15 cellular contexts compared by ENCODE assay signal in genomic region chr10:73818402-73818801, GRCh38. TPM values are rescaled to one million over a fixed set of nuclear protein-coding genes. Genes with fewer than 3 reads are reported as not detected.
DNase-seq lines count a peak whose midpoint lies in the region; ATAC-seq, FAIRE-seq and TF ChIP-seq lines count a peak whose summit lies in the region.
"Had no signal": no experiment of that assay in that cellular context is flagged by ENCODE, and none has a peak within 500 bp of the region (broad histone marks: within the 10 kb centered on the region; RNA-seq: fewer than 3 reads in every experiment).

No MANE protein-coding gene starts in this region.

- no peak overlapping the region for H3K27ac Mint-ChIP-seq in stimulated activated naive CD8-positive, alpha-beta T cell treated with anti-CD3 and anti-CD28 coated beads, Interleukin-15, amount 100 ng/mL, for 72 hours
- H3K27ac Mint-ChIP-seq in activated T-cell treated with anti-CD3 and anti-CD28 coated beads, Interleukin-2, amount 50 U/mL, for 24 hours: no peak overlapping the region

- no peaks in the 10 kb centered on the region for H3K27me3 Mint-ChIP-seq in stimulated activated naive CD8-positive, alpha-beta T cell treated with anti-CD3 and anti-CD28 coated beads, Interleukin-15, amount 100 ng/mL, for 72 hours
- H3K27me3 Mint-ChIP-seq in activated T-cell treated with anti-CD3 and anti-CD28 coated beads, Interleukin-2, amount 50 U/mL, for 24 hours: no peaks in the 10 kb centered on the region

- TF ChIP-seq POLR2A in K562 (conservative IDR thresholded peaks at IDR 0.05) (no peak), gastrocnemius medialis (IDR thresholded peaks at IDR 0.05) (no peak)

- H3K27ac ChIP-seq in K562 (ENCODE audit: extremely low read depth, low read depth, low read length): no peak overlapping the region
- H3K27ac ChIP-seq in mesenchymal stem cell (ENCODE audit: low read length, poor library complexity, severe bottlenecking): no peak overlapping the region
- H3K27ac ChIP-seq in gastrocnemius medialis: peak overlapping the region in 2 of 4 donors; percentile 12 to 82

- H3K4me3 ChIP-seq in K562 (no peak overlapping the region), mesenchymal stem cell (ENCODE audit: insufficient read depth in 1 of 2, low read depth in 1 of 2, low read length in 2 of 2) (no peak overlapping the region), gastrocnemius medialis (no peak overlapping the region)

- TF ChIP-seq RAD21 in K562 (CRISPR knock-in tag; conservative IDR thresholded peaks at IDR 0.05 in 1 of 2, IDR thresholded peaks at IDR 0.05 in 1 of 2): no peak

- H3K4me2 ChIP-seq in K562 (ENCODE audit: insufficient read depth, low read length): peak overlapping the region; percentile 0; the same call in 1 of the 2 replicates
- H3K4me2 ChIP-seq in mesenchymal stem cell (ENCODE audit: low read length, poor library complexity, severe bottlenecking): no peak overlapping the region
- H3K4me2 ChIP-seq: SK-N-SH had no signal

- no peak overlapping the region for H3K23ac ChIP-seq in mesenchymal stem cell (ENCODE audit: low read length in 2 of 2)

- H3K18ac ChIP-seq in mesenchymal stem cell (ENCODE audit: low read depth in 1 of 2, low read length in 2 of 2): no peak overlapping the region

- WGBS in K562 (ENCODE audit: insufficient coverage, low coverage, missing lambda C conversion rate): 76% methylated on average over 10 of the region's 10 CpGs
- WGBS in mesenchymal stem cell: 97% methylated on average over 10 of the region's 10 CpGs

- FAIRE-seq in K562 (lab: Jason Lieb, UNC): no peak
- FAIRE-seq: islet of Langerhans had no signal

- H2BK120ac ChIP-seq in mesenchymal stem cell (ENCODE audit: low read depth, low read length): no peak overlapping the region

- CTCF ChIA-PET in K562 (lab: Yijun Ruan, JAX; ENCODE audit: low intra/inter-chr PET ratio): no interaction called here

- H3K36me3 ChIP-seq in K562 (ENCODE audit: control insufficient read depth, insufficient read depth, low read length) (peaks cover 43% of the 10 kb centered on the region; the same call in 2 of the 3 replicates), mesenchymal stem cell (ENCODE audit: control insufficient read depth in 1 of 2, insufficient read depth in 2 of 2, low read depth in 1 of 2, low read length in 2 of 2) (peaks cover 43 to 61% of the 10 kb centered on the region in 2 experiments), gastrocnemius medialis (peaks cover 0 to 29% of the 10 kb centered on the region in 2 donors)

- H2AFZ ChIP-seq in K562 (ENCODE audit: low read depth, low read length) (no peak overlapping the region), mesenchymal stem cell (ENCODE audit: low read depth, low read length) (no peak overlapping the region)

- H3K4me1 Mint-ChIP-seq in stimulated activated naive CD8-positive, alpha-beta T cell treated with anti-CD3 and anti-CD28 coated beads, Interleukin-15, amount 100 ng/mL, for 72 hours: no peaks in the 10 kb centered on the region
- no peaks in the 10 kb centered on the region for H3K4me1 Mint-ChIP-seq in activated T-cell treated with anti-CD3 and anti-CD28 coated beads, Interleukin-2, amount 50 U/mL, for 24 hours (ENCODE audit: low read depth)

- TF ChIP-seq CTCF in K562 (IDR thresholded peaks at IDR 0.05 in 2 of 3, conservative IDR thresholded peaks at IDR 0.05 in 1 of 3; ENCODE audit: insufficient read depth in 2 of 3, low read depth in 1 of 3, low read length in 3 of 3) (peak; percentile 24 to 48 (median 25); a peak in 4 of 6 replicates), gastrocnemius medialis (IDR thresholded peaks at IDR 0.05 in 4 of 5, conservative IDR thresholded peaks at IDR 0.05 in 1 of 5) (no peak)

- H3K79me2 ChIP-seq in K562 (ENCODE audit: control insufficient read depth, insufficient read depth, low read length): no peaks in the 10 kb centered on the region; the same call in 2 of the 3 replicates

- H3K27me3 ChIP-seq in K562 (ENCODE audit: control insufficient read depth in 2 of 2, insufficient read depth in 2 of 2, low read length in 2 of 2): no peaks in the 10 kb centered on the region
- H3K27me3 ChIP-seq in mesenchymal stem cell (ENCODE audit: control insufficient read depth in 1 of 2, insufficient read depth in 1 of 2, low read length in 2 of 2): no peaks in the 10 kb centered on the region
- H3K27me3 ChIP-seq in gastrocnemius medialis: no peaks in the 10 kb centered on the region

- H3K4me3 Mint-ChIP-seq in stimulated activated naive CD8-positive, alpha-beta T cell treated with anti-CD3 and anti-CD28 coated beads, Interleukin-15, amount 100 ng/mL, for 72 hours: no peak overlapping the region
- H3K4me3 Mint-ChIP-seq in activated T-cell treated with anti-CD3 and anti-CD28 coated beads, Interleukin-2, amount 50 U/mL, for 24 hours: no peak overlapping the region
- H3K4me3 Mint-ChIP-seq: activated naive CD4-positive, alpha-beta T cell treated with anti-CD3 and anti-CD28 coated beads for 36 hours; nephron had no signal

- no TSS peak for BruUV-seq in K562 (replicated peaks; lab: Mats Ljungman, UMichigan)

- H3K36me3 Mint-ChIP-seq in activated T-cell treated with anti-CD3 and anti-CD28 coated beads, Interleukin-2, amount 50 U/mL, for 24 hours (ENCODE audit: low read depth): peaks cover 67% of the 10 kb centered on the region

- intact Hi-C loops in K562 (cut with micrococcal nuclease) (no loop called here), gastrocnemius medialis (cut with DNase I; ENCODE audit: low total_unique reads) (no loop called here)

- POLR2A ChIA-PET in K562 (lab: Yijun Ruan, JAX): interaction anchor here (0.5 to 1.5 kb wide), 8 partner anchors 8 to 417 kb away, joined by 3 to 7 read pairs (median 3); no protein-coding TSS in a partner anchor

- TF ChIP-seq EP300 in K562 (IDR thresholded peaks at IDR 0.05; ENCODE audit: low read length): no peak

- H3K4me1 ChIP-seq in K562 (replicated peaks in 1 of 2; ENCODE audit: control insufficient read depth in 2 of 2, insufficient read depth in 2 of 2, low read length in 2 of 2): peaks cover 39 to 42% of the 10 kb centered on the region in 2 experiments
- H3K4me1 ChIP-seq in mesenchymal stem cell (ENCODE audit: control insufficient read depth, insufficient read depth, low read depth, low read length): peaks cover 6% of the 10 kb centered on the region
- H3K4me1 ChIP-seq in gastrocnemius medialis: peaks cover 11 to 26% of the 10 kb centered on the region in 2 donors

- no peaks in the 10 kb centered on the region for H3K9me3 ChIP-seq in K562 (replicated peaks; ENCODE audit: control insufficient read depth, insufficient read depth, low read depth, low read length)
- no peaks in the 10 kb centered on the region for H3K9me3 ChIP-seq in mesenchymal stem cell (ENCODE audit: control insufficient read depth, low read length)
- H3K9me3 ChIP-seq in gastrocnemius medialis: no peaks in the 10 kb centered on the region
- H3K9me3 ChIP-seq: SK-N-SH had no signal

- no peaks in the 10 kb centered on the region for H4K20me1 ChIP-seq in K562 (replicated peaks; ENCODE audit: control insufficient read depth, insufficient read depth, low read length)

- H2BK5ac ChIP-seq in mesenchymal stem cell (ENCODE audit: low read depth, low read length, poor library complexity, severe bottlenecking): no peak overlapping the region

- H3K14ac ChIP-seq in mesenchymal stem cell (ENCODE audit: low read length in 2 of 2): no peak overlapping the region

- H2BK15ac ChIP-seq in mesenchymal stem cell (ENCODE audit: low read depth, poor library complexity, severe bottlenecking): no peak overlapping the region

- no peak for DNase-seq in stimulated activated naive CD8-positive, alpha-beta T cell treated with anti-CD3 and anti-CD28 coated beads, Interleukin-15, amount 100 ng/mL, for 72 hours
- DNase-seq in stimulated activated naive CD8-positive, alpha-beta T cell treated with anti-CD3 and anti-CD28 coated beads, Interleukin-15, Interleukin-2, amounts not matched to agents 100 U/mL and 50 U/mL, for 24 hours: no peak
- DNase-seq in K562 (ENCODE audit: extremely low read depth in 1 of 4, low spot score in 3 of 4) (peak in 3 of 4 experiments; percentile 31 to 43 (median 41)), mesenchymal stem cell (no peak), inferior parietal cortex (ENCODE audit: extremely low spot score) (no peak), gastrocnemius medialis (no peak)
- no peak for DNase-seq in activated T-cell treated with anti-CD3 and anti-CD28 coated beads, Interleukin-2, amount 50 U/mL, for 24 hours
- DNase-seq: activated CD4-positive, alpha-beta T cell treated with anti-CD3 and anti-CD28 coated beads for 48 hours; activated naive CD4-positive, alpha-beta T cell treated with anti-CD3 and anti-CD28 coated beads for 36 hours; MV-4-11; SK-N-SH; stimulated activated CD4-positive, alpha-beta T cell treated with anti-CD3 and anti-CD28 coated beads, Interleukin-15, amount 100 ng/mL, for 24 hours had no signal

- no peak overlapping the region for H2BK12ac ChIP-seq in mesenchymal stem cell (ENCODE audit: low read length in 2 of 2)

- H3K9me3 Mint-ChIP-seq in stimulated activated naive CD8-positive, alpha-beta T cell treated with anti-CD3 and anti-CD28 coated beads, Interleukin-15, amount 100 ng/mL, for 72 hours: no peaks in the 10 kb centered on the region
- no peaks in the 10 kb centered on the region for H3K9me3 Mint-ChIP-seq in activated T-cell treated with anti-CD3 and anti-CD28 coated beads, Interleukin-2, amount 50 U/mL, for 24 hours
- H3K9me3 Mint-ChIP-seq: activated naive CD4-positive, alpha-beta T cell treated with anti-CD3 and anti-CD28 coated beads for 36 hours; nephron had no signal

- no peaks in the 10 kb centered on the region for H3K9me1 ChIP-seq in K562 (ENCODE audit: control insufficient read depth, insufficient read depth, low read length)

- peak; percentile 27 for ATAC-seq in stimulated activated naive CD8-positive, alpha-beta T cell treated with anti-CD3 and anti-CD28 coated beads, Interleukin-15, amount 100 ng/mL, for 72 hours
- no peak for ATAC-seq in stimulated activated naive CD8-positive, alpha-beta T cell treated with anti-CD3 and anti-CD28 coated beads, Interleukin-15, Interleukin-2, amounts not matched to agents 100 U/mL and 50 U/mL, for 24 hours
- ATAC-seq in K562 (peak; percentile 75), GM19328 (IDR thresholded peaks at IDR 0.05; ENCODE audit: unreplicated experiment) (no peak), gastrocnemius medialis (no peak)

- H4K91ac ChIP-seq in mesenchymal stem cell (ENCODE audit: low read length): peak overlapping the region; percentile 6

- H3K79me1 ChIP-seq in mesenchymal stem cell (replicated peaks; ENCODE audit: low read length, poor library complexity, severe bottlenecking): peaks cover 2% of the 10 kb centered on the region

- H3K9ac ChIP-seq in K562 (ENCODE audit: insufficient read depth in 1 of 2, low read depth in 2 of 2, low read length in 2 of 2) (peak overlapping the region in 1 of 2 experiments; percentile 79; a peak in 2 of 4 replicates), mesenchymal stem cell (ENCODE audit: low read length) (no peak overlapping the region)
- H3K9ac ChIP-seq: SK-N-SH had no signal

- H2AK5ac ChIP-seq in mesenchymal stem cell (ENCODE audit: low read length, severe bottlenecking): no peak overlapping the region

- in situ Hi-C loops in K562 (cut with MboI) (no loop called here), gastrocnemius medialis (cut with MboI; ENCODE audit: low sequenced_read_pairs in 4 of 4) (no loop called here)

- no peak overlapping the region for H4K8ac ChIP-seq in mesenchymal stem cell (ENCODE audit: low read length)

- H3K4ac ChIP-seq in mesenchymal stem cell (ENCODE audit: low read depth in 1 of 2, low read length in 2 of 2): no peak overlapping the region

RNA-seq across cellular contexts. Expression of gene NDST2, which starts 7.0 kb away (rescaled TPM):
- total RNA-seq in K562 (2011; cell fraction: chromatin; rRNA removed; ENCODE audit: low replicate concordance): 130 and 235 TPM in 2 replicates
- 102 and 121 TPM in 2 replicates for total RNA-seq in K562 (2011; cell fraction: nucleolus; rRNA removed)
- total RNA-seq in K562 (2011; cell fraction: nucleoplasm; rRNA removed): 108 and 109 TPM in 2 replicates
- total RNA-seq in K562 (2014; rRNA removed) (27.2 and 32.1 TPM in 2 replicates), K562 (2014; rRNA removed; fragmentation: Illumina TruSeq; extraction: Trizol) (12.5 and 14.7 TPM in 2 replicates), K562 (2015; rRNA removed; fragmentation: Illumina TruSeq; extraction: Trizol) (18.2 and 19.6 TPM in 2 replicates), K562 (2021) (33.9 and 35.7 TPM in 2 replicates), gastrocnemius medialis (10 to 100 TPM in 1 of 4 donors, 1 to 10 TPM in 3; 7.8 to 21.7 (median 9.2) TPM)
- polyA plus RNA-seq in K562 (2011; rRNA removed) (23.8 and 31.6 TPM in 2 replicates), K562 (2014; fragmentation: Illumina TruSeq; extraction: Trizol) (22.6 TPM in 2 replicates), K562 (2014; fragmentation: Nextera tagmentation; extraction: Ambion mirVana) (1 to 10 TPM; 4.7 to 6.3 TPM), K562 (2014; rRNA removed) (30.5 and 31.4 TPM in 2 replicates)
- polyA plus RNA-seq in K562 (2011; cell fraction: cytosol; rRNA removed): 23.7 and 30.6 TPM in 2 replicates
- polyA plus RNA-seq in K562 (2011; cell fraction: nucleus; rRNA removed): 99.8 and 108 TPM in 2 replicates
- 42.1 and 123 TPM in 2 replicates for polyA plus RNA-seq in K562 (2012)
- 22.0 and 23.5 TPM in 2 replicates for polyA minus RNA-seq in K562 (2011; rRNA and poly(A)+ RNA removed)
- polyA minus RNA-seq in K562 (2011; cell fraction: cytosol; rRNA and poly(A)+ RNA removed): 12.5 and 14.2 TPM in 2 replicates
- 44.3 and 53.9 TPM in 2 replicates for polyA minus RNA-seq in K562 (2011; cell fraction: nucleus; rRNA and poly(A)+ RNA removed)
- 16.6 TPM for polyA plus RNA-seq in mesenchymal stem cell (2013, experiment 1 of 2)
- polyA plus RNA-seq in mesenchymal stem cell (2013, experiment 2 of 2): 16.7 TPM

RNA-seq across cellular contexts. Expression of gene ZSWIM8, which starts 33.0 kb away (rescaled TPM):
- total RNA-seq in K562 (2011; cell fraction: chromatin; rRNA removed; ENCODE audit: low replicate concordance): 202 and 543 TPM in 2 replicates
- total RNA-seq in K562 (2011; cell fraction: nucleolus; rRNA removed): 249 and 295 TPM in 2 replicates
- total RNA-seq in K562 (2011; cell fraction: nucleoplasm; rRNA removed): 177 and 202 TPM in 2 replicates
- total RNA-seq in K562 (2014; rRNA removed): 21.9 and 34.2 TPM in 2 replicates
- 14.9 and 15.0 TPM in 2 replicates for total RNA-seq in K562 (2014; rRNA removed; fragmentation: Illumina TruSeq; extraction: Trizol)
- total RNA-seq in K562 (2015; rRNA removed; fragmentation: Illumina TruSeq; extraction: Trizol): 26.7 and 30.0 TPM in 2 replicates
- 43.4 and 45.6 TPM in 2 replicates for total RNA-seq in K562 (2021)
- polyA plus RNA-seq in K562 (2011; rRNA removed): 35.1 and 76.4 TPM in 2 replicates
- 51.3 and 87.4 TPM in 2 replicates for polyA plus RNA-seq in K562 (2011; cell fraction: cytosol; rRNA removed)
- polyA plus RNA-seq in K562 (2011; cell fraction: nucleus; rRNA removed): 367 and 476 TPM in 2 replicates
- 41.4 and 84.7 TPM in 2 replicates for polyA plus RNA-seq in K562 (2012)
- polyA plus RNA-seq in K562 (2014; fragmentation: Illumina TruSeq; extraction: Trizol): 40.7 and 51.3 TPM in 2 replicates
- polyA plus RNA-seq in K562 (2014; fragmentation: Nextera tagmentation; extraction: Ambion mirVana): 1 to 10 TPM; 5.6 to 6.2 TPM
- polyA plus RNA-seq in K562 (2014; rRNA removed): 38.4 and 47.8 TPM in 2 replicates
- polyA minus RNA-seq in K562 (2011; rRNA and poly(A)+ RNA removed): 34.3 and 47.0 TPM in 2 replicates
- 38.9 and 42.1 TPM in 2 replicates for polyA minus RNA-seq in K562 (2011; cell fraction: cytosol; rRNA and poly(A)+ RNA removed)
- polyA minus RNA-seq in K562 (2011; cell fraction: nucleus; rRNA and poly(A)+ RNA removed): 56.4 and 72.0 TPM in 2 replicates
- polyA plus RNA-seq in mesenchymal stem cell (2013, experiment 1 of 2): 89.1 TPM
- 80.7 TPM for polyA plus RNA-seq in mesenchymal stem cell (2013, experiment 2 of 2)
- 10 to 100 TPM; 52.6 to 81.4 (median 78.9) TPM for total RNA-seq in gastrocnemius medialis

RNA-seq across cellular contexts. Expression of gene CHCHD1, which starts 36.6 kb away (rescaled TPM):
- total RNA-seq in K562 (2011; cell fraction: chromatin; rRNA removed; ENCODE audit: low replicate concordance): 21.6 and 37.5 TPM in 2 replicates
- total RNA-seq in K562 (2011; cell fraction: nucleolus; rRNA removed): 20.1 and 25.8 TPM in 2 replicates
- 37.9 and 46.2 TPM in 2 replicates for total RNA-seq in K562 (2011; cell fraction: nucleoplasm; rRNA removed)
- 82.9 and 130 TPM in 2 replicates for total RNA-seq in K562 (2014; rRNA removed)
- 68.2 and 79.6 TPM in 2 replicates for total RNA-seq in K562 (2014; rRNA removed; fragmentation: Illumina TruSeq; extraction: Trizol)
- 69.6 and 83.4 TPM in 2 replicates for total RNA-seq in K562 (2015; rRNA removed; fragmentation: Illumina TruSeq; extraction: Trizol)
- 52.9 and 54.9 TPM in 2 replicates for total RNA-seq in K562 (2021)
- polyA plus RNA-seq in K562 (2011; rRNA removed): 84.9 and 110 TPM in 2 replicates
- polyA plus RNA-seq in K562 (2011; cell fraction: cytosol; rRNA removed): 54.8 and 55.0 TPM in 2 replicates
- polyA plus RNA-seq in K562 (2011; cell fraction: nucleus; rRNA removed): 33.4 and 48.1 TPM in 2 replicates
- polyA plus RNA-seq in K562 (2012): 70.3 and 131 TPM in 2 replicates
- polyA plus RNA-seq in K562 (2014; fragmentation: Illumina TruSeq; extraction: Trizol): 59.5 and 75.0 TPM in 2 replicates
- polyA plus RNA-seq in K562 (2014; fragmentation: Nextera tagmentation; extraction: Ambion mirVana): 100 to 1,000 TPM in 1 of 2 experiments, 10 to 100 TPM in 1; 89.7 to 114 TPM
- 126 and 135 TPM in 2 replicates for polyA plus RNA-seq in K562 (2014; rRNA removed)
- 21.0 and 21.1 TPM in 2 replicates for polyA minus RNA-seq in K562 (2011; rRNA and poly(A)+ RNA removed)
- polyA minus RNA-seq in K562 (2011; cell fraction: cytosol; rRNA and poly(A)+ RNA removed): 11.0 and 14.1 TPM in 2 replicates
- 11.0 and 27.2 TPM in 2 replicates for polyA minus RNA-seq in K562 (2011; cell fraction: nucleus; rRNA and poly(A)+ RNA removed)
- polyA plus RNA-seq in mesenchymal stem cell (2013, experiment 1 of 2): 112 TPM
- polyA plus RNA-seq in mesenchymal stem cell (2013, experiment 2 of 2): 116 TPM
- total RNA-seq in gastrocnemius medialis: 10 to 100 TPM; 25.3 to 41.8 (median 32.7) TPM

RNA-seq across cellular contexts. Expression of gene CAMK2G, which starts 56.0 kb away (rescaled TPM):
- total RNA-seq in K562 (2011; cell fraction: chromatin; rRNA removed; ENCODE audit: low replicate concordance): 79.9 and 93.7 TPM in 2 replicates
- total RNA-seq in K562 (2011; cell fraction: nucleolus; rRNA removed): 44.9 and 53.3 TPM in 2 replicates
- total RNA-seq in K562 (2011; cell fraction: nucleoplasm; rRNA removed): 65.0 and 92.5 TPM in 2 replicates
- total RNA-seq in K562 (2014; rRNA removed) (23.4 and 26.7 TPM in 2 replicates), K562 (2014; rRNA removed; fragmentation: Illumina TruSeq; extraction: Trizol) (22.3 and 25.1 TPM in 2 replicates), K562 (2015; rRNA removed; fragmentation: Illumina TruSeq; extraction: Trizol) (32.2 and 33.2 TPM in 2 replicates), K562 (2021) (29.5 and 32.6 TPM in 2 replicates), gastrocnemius medialis (10 to 100 TPM; 48.6 to 67.5 (median 51.7) TPM)
- polyA plus RNA-seq in K562 (2011; rRNA removed) (37.5 and 41.6 TPM in 2 replicates), K562 (2014; fragmentation: Illumina TruSeq; extraction: Trizol) (35.5 and 37.9 TPM in 2 replicates), K562 (2014; fragmentation: Nextera tagmentation; extraction: Ambion mirVana) (10 to 100 TPM in 1 of 2 experiments, 1 to 10 TPM in 1; 9.0 to 10.4 TPM), K562 (2014; rRNA removed) (36.2 and 37.2 TPM in 2 replicates)
- 33.0 and 39.7 TPM in 2 replicates for polyA plus RNA-seq in K562 (2011; cell fraction: cytosol; rRNA removed)
- 69.4 and 73.5 TPM in 2 replicates for polyA plus RNA-seq in K562 (2011; cell fraction: nucleus; rRNA removed)
- polyA plus RNA-seq in K562 (2012): 27.5 and 30.5 TPM in 2 replicates
- 31.1 and 31.9 TPM in 2 replicates for polyA minus RNA-seq in K562 (2011; rRNA and poly(A)+ RNA removed)
- 18.9 and 20.7 TPM in 2 replicates for polyA minus RNA-seq in K562 (2011; cell fraction: cytosol; rRNA and poly(A)+ RNA removed)
- polyA minus RNA-seq in K562 (2011; cell fraction: nucleus; rRNA and poly(A)+ RNA removed): 25.0 and 38.0 TPM in 2 replicates
- polyA plus RNA-seq in mesenchymal stem cell (2013, experiment 1 of 2): 17.2 TPM
- polyA plus RNA-seq in mesenchymal stem cell (2013, experiment 2 of 2): 16.4 TPM

Comparison
In these comparisons a context has a peak if more than half of its experiments do, and no peak if none do; other contexts are left out.
1. ATAC-seq: peak in stimulated activated naive CD8-positive, alpha-beta T cell treated with anti-CD3 and anti-CD28 coated beads, Interleukin-15, amount 100 ng/mL, for 72 hours (single experiment) and K562 (single experiment); none in stimulated activated naive CD8-positive, alpha-beta T cell treated with anti-CD3 and anti-CD28 coated beads, Interleukin-15, Interleukin-2, amounts not matched to agents 100 U/mL and 50 U/mL, for 24 hours (single experiment), GM19328 (single experiment) and gastrocnemius medialis (0 of 2).
2. DNase-seq: peak in K562 (3 of 4); none in stimulated activated naive CD8-positive, alpha-beta T cell treated with anti-CD3 and anti-CD28 coated beads, Interleukin-15, amount 100 ng/mL, for 72 hours (0 of 2), stimulated activated naive CD8-positive, alpha-beta T cell treated with anti-CD3 and anti-CD28 coated beads, Interleukin-15, Interleukin-2, amounts not matched to agents 100 U/mL and 50 U/mL, for 24 hours (single experiment), mesenchymal stem cell (single experiment), inferior parietal cortex (single experiment), activated T-cell treated with anti-CD3 and anti-CD28 coated beads, Interleukin-2, amount 50 U/mL, for 24 hours (single experiment) and gastrocnemius medialis (0 of 2).
3. CTCF ChIP-seq: peak in K562 (3 of 3); none in gastrocnemius medialis (0 of 5).